8 cellular contexts compared by ENCODE assay signal in genomic region chr11:68031136-68031459, GRCh38. TPM values are rescaled to one million over a fixed set of nuclear protein-coding genes. Genes with fewer than 3 reads are reported as not detected.
DNase-seq lines count a peak whose midpoint lies in the region; ATAC-seq lines count a peak whose summit lies in the region.

No MANE protein-coding gene starts in this region.

- peak overlapping the region; percentile 81 for H3K27ac ChIP-seq in temporal lobe (ENCODE audit: low read depth, low read length)

- peaks cover 3% of the 10 kb centered on the region for H3K36me3 ChIP-seq in adipocyte (ENCODE audit: control insufficient read depth, insufficient read depth, low read length, severe bottlenecking)

- H3K4me1 ChIP-seq in adipocyte (ENCODE audit: control insufficient read depth, insufficient read depth, low read length): peaks cover 53% of the 10 kb centered on the region

- DNase-seq in activated CD4-positive, alpha-beta T cell treated with anti-CD3 and anti-CD28 coated beads, Interleukin-2, amount 10 ng/mL, durations not matched to agents 7 days and 5 days: peak; percentile 32
- no peak for DNase-seq in activated CD4-positive, alpha-beta T cell treated with anti-CD3 and anti-CD28 coated beads, Interleukin-2, amount 50 U/mL, for 4 hours
- peak; percentile 41 for DNase-seq in adipocyte (ENCODE audit: low read depth)
- DNase-seq in immature natural killer cell: no peak
- DNase-seq in DMS79 treated with DMSO at 0.1 percent for 48 hours (lab: John Stamatoyannopoulos, UW): no peak
- DNase-seq in cerebellar cortex (ENCODE audit: low spot score): no peak

- no peaks in the 10 kb centered on the region for H3K9me3 Mint-ChIP-seq in activated CD4-positive, alpha-beta T cell treated with anti-CD3 and anti-CD28 coated beads, Interleukin-2, amount 10 ng/mL, durations not matched to agents 7 days and 5 days
- peaks cover 0 to 3% (median 0%) of the 10 kb centered on the region in 6 donors for H3K9me3 Mint-ChIP-seq in immature natural killer cell

- H3K4me3 ChIP-seq in adipocyte (ENCODE audit: low read length): peak overlapping the region; percentile 98

- peaks cover 29% of the 10 kb centered on the region for H3K4me1 Mint-ChIP-seq in activated CD4-positive, alpha-beta T cell treated with anti-CD3 and anti-CD28 coated beads, Interleukin-2, amount 10 ng/mL, durations not matched to agents 7 days and 5 days
- peaks cover 27 to 33% of the 10 kb centered on the region in 2 donors for H3K4me1 Mint-ChIP-seq in immature natural killer cell

- no peaks in the 10 kb centered on the region for H3K27me3 Mint-ChIP-seq in activated CD4-positive, alpha-beta T cell treated with anti-CD3 and anti-CD28 coated beads, Interleukin-2, amount 10 ng/mL, durations not matched to agents 7 days and 5 days
- H3K27me3 Mint-ChIP-seq in immature natural killer cell (ENCODE audit: low read depth in 3 of 3): peaks cover 0 to 10% (median 3%) of the 10 kb centered on the region in 3 donors

- CTCF ChIA-PET in activated CD4-positive, alpha-beta T cell treated with anti-CD3 and anti-CD28 coated beads, Interleukin-2, amount 10 ng/mL, durations not matched to agents 7 days and 5 days (lab: Charles Lee): interaction anchor here (0.7 to 1.0 kb wide), 2 partner anchors 11 to 176 kb away, joined by 3 read pairs; no protein-coding TSS in a partner anchor

- H3K27ac Mint-ChIP-seq in activated CD4-positive, alpha-beta T cell treated with anti-CD3 and anti-CD28 coated beads, Interleukin-2, amount 10 ng/mL, durations not matched to agents 7 days and 5 days: peak overlapping the region; percentile 95
- H3K27ac Mint-ChIP-seq in immature natural killer cell: peak overlapping the region; percentile 85 to 93 (median 92)

- POLR2A ChIA-PET in activated CD4-positive, alpha-beta T cell treated with anti-CD3 and anti-CD28 coated beads, Interleukin-2, amount 10 ng/mL, durations not matched to agents 7 days and 5 days (lab: Charles Lee): no interaction called here

- H3K9ac ChIP-seq in adipocyte (ENCODE audit: low read length): peak overlapping the region; percentile 99

- peaks cover 7% of the 10 kb centered on the region for H3K36me3 Mint-ChIP-seq in activated CD4-positive, alpha-beta T cell treated with anti-CD3 and anti-CD28 coated beads, Interleukin-2, amount 10 ng/mL, durations not matched to agents 7 days and 5 days (ENCODE audit: low read depth)
- H3K36me3 Mint-ChIP-seq in immature natural killer cell: peaks cover 0 to 4% (median 0%) of the 10 kb centered on the region in 3 donors

- no peaks in the 10 kb centered on the region for H3K27me3 ChIP-seq in adipocyte (replicated peaks; ENCODE audit: control insufficient read depth, insufficient read depth, low read length)

- peak overlapping the region; percentile 93 for H3K4me3 Mint-ChIP-seq in activated CD4-positive, alpha-beta T cell treated with anti-CD3 and anti-CD28 coated beads, Interleukin-2, amount 10 ng/mL, durations not matched to agents 7 days and 5 days
- peak overlapping the region; percentile 92 to 98 (median 96) for H3K4me3 Mint-ChIP-seq in immature natural killer cell

- no peaks in the 10 kb centered on the region for H3K9me3 ChIP-seq in adipocyte (ENCODE audit: control insufficient read depth, low read length)

- ATAC-seq in HG03457 (IDR thresholded peaks at IDR 0.05; ENCODE audit: unreplicated experiment): no peak

RNA-seq across cellular contexts. Expression of gene NDUFS8, which starts 0.6 kb away (rescaled TPM):
- 100 to 1,000 TPM; 116 to 138 TPM for total RNA-seq in activated CD4-positive, alpha-beta T cell treated with anti-CD3 and anti-CD28 coated beads, Interleukin-2, amount 10 ng/mL, durations not matched to agents 7 days and 5 days
- 100 to 1,000 TPM; 204 to 258 (median 215) TPM for polyA plus RNA-seq in immature natural killer cell
- 34.7 TPM for total RNA-seq in temporal lobe

RNA-seq across cellular contexts. Expression of gene TCIRG1, which starts 7.7 kb away (rescaled TPM):
- 100 to 1,000 TPM; 286 to 316 TPM for total RNA-seq in activated CD4-positive, alpha-beta T cell treated with anti-CD3 and anti-CD28 coated beads, Interleukin-2, amount 10 ng/mL, durations not matched to agents 7 days and 5 days
- polyA plus RNA-seq in immature natural killer cell: 100 to 1,000 TPM in 1 of 3 donors, 10 to 100 TPM in 2; 93.0 to 132 (median 93.3) TPM
- total RNA-seq in temporal lobe: 2.7 TPM

RNA-seq across cellular contexts. Expression of gene ALDH3B1, which starts 21.0 kb away (rescaled TPM):
- under 1 TPM in 1 of 2 experiments, not detected in 1; 0.15 TPM for total RNA-seq in activated CD4-positive, alpha-beta T cell treated with anti-CD3 and anti-CD28 coated beads, Interleukin-2, amount 10 ng/mL, durations not matched to agents 7 days and 5 days
- polyA plus RNA-seq in immature natural killer cell: 1 to 10 TPM in 2 of 3 donors, not detected in 1; 3.4 to 3.8 TPM
- total RNA-seq in temporal lobe: 0.49 TPM

RNA-seq across cellular contexts. Expression of gene UNC93B1, which starts 27.2 kb away (rescaled TPM):
- 10 to 100 TPM; 32.6 to 34.3 TPM for total RNA-seq in activated CD4-positive, alpha-beta T cell treated with anti-CD3 and anti-CD28 coated beads, Interleukin-2, amount 10 ng/mL, durations not matched to agents 7 days and 5 days
- polyA plus RNA-seq in immature natural killer cell: 10 to 100 TPM; 29.7 to 42.7 (median 38.6) TPM
- total RNA-seq in temporal lobe: 1.5 TPM

Comparison
In these comparisons a context has a peak if more than half of its experiments do, and no peak if none do; other contexts are left out.
1. DNase-seq: peak in activated CD4-positive, alpha-beta T cell treated with anti-CD3 and anti-CD28 coated beads, Interleukin-2, amount 10 ng/mL, durations not matched to agents 7 days and 5 days (single experiment) and adipocyte (single experiment); none in activated CD4-positive, alpha-beta T cell treated with anti-CD3 and anti-CD28 coated beads, Interleukin-2, amount 50 U/mL, for 4 hours (0 of 2), immature natural killer cell (0 of 3), DMS79 treated with DMSO at 0.1 percent for 48 hours (single experiment) and cerebellar cortex (single experiment).
2. RNA of gene TCIRG1, which starts 7.7 kb away (total RNA-seq): 286 to 316 TPM in activated CD4-positive, alpha-beta T cell treated with anti-CD3 and anti-CD28 coated beads, Interleukin-2, amount 10 ng/mL, durations not matched to agents 7 days and 5 days; 2.7 TPM in temporal lobe (single experiment); every median in the first group is over 10 times any median in the second.